ENCODE assay signal across 1 cellular context in genomic region chr22:20979243-20979809, GRCh38.
TF ChIP-seq lines count a peak whose summit lies in the region.

No MANE protein-coding gene starts in this region.

TF ChIP-seq in HepG2, 621 proteins besides CTCF, POLR2A, EP300 and RAD21 (continued from another document):
- TF ChIP-seq PRDM4 (CRISPR knock-in tag; IDR thresholded peaks at IDR 0.05; ENCODE audit: borderline replicate concordance), result no peak
- TF ChIP-seq, protein P1, sequence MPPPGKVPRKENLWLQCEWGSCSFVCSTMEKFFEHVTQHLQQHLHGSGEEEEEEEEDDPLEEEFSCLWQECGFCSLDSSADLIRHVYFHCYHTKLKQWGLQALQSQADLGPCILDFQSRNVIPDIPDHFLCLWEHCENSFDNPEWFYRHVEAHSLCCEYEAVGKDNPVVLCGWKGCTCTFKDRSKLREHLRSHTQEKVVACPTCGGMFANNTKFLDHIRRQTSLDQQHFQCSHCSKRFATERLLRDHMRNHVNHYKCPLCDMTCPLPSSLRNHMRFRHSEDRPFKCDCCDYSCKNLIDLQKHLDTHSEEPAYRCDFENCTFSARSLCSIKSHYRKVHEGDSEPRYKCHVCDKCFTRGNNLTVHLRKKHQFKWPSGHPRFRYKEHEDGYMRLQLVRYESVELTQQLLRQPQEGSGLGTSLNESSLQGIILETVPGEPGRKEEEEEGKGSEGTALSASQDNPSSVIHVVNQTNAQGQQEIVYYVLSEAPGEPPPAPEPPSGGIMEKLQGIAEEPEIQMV (CRISPR knock-in tag; IDR thresholded peaks at IDR 0.05; ENCODE audit: low read depth), result no peak
- no peak for TF ChIP-seq NAIF1 (CRISPR knock-in tag; IDR thresholded peaks at IDR 0.05; ENCODE audit: borderline replicate concordance)
- no peak for TF ChIP-seq ZNF546 (CRISPR knock-in tag; conservative IDR thresholded peaks at IDR 0.05)
- no peak for TF ChIP-seq KLF6 (CRISPR knock-in tag; IDR thresholded peaks at IDR 0.05)
- no peak for TF ChIP-seq ATM (IDR thresholded peaks at IDR 0.05; ENCODE audit: borderline replicate concordance)
- no peak for TF ChIP-seq ZNF432 (CRISPR knock-in tag; IDR thresholded peaks at IDR 0.05; ENCODE audit: borderline replicate concordance)
- no peak for TF ChIP-seq HNF4G (IDR thresholded peaks at IDR 0.05; ENCODE audit: borderline replicate concordance, low read depth, low read length)
- no peak for TF ChIP-seq HNF4G (CRISPR knock-in tag; IDR thresholded peaks at IDR 0.05; ENCODE audit: borderline replicate concordance, low read depth)
- no peak for TF ChIP-seq PCBP2 (optimal IDR thresholded peaks at IDR 0.05; ENCODE audit: low read depth, low read length, poor library complexity, severe bottlenecking)
- no peak for TF ChIP-seq TARDBP (CRISPR knock-in tag; IDR thresholded peaks at IDR 0.05)
- no peak for TF ChIP-seq RBFOX2 (IDR thresholded peaks at IDR 0.05; ENCODE audit: low read depth, low read length)
- no peak for TF ChIP-seq ZFX (CRISPR knock-in tag; IDR thresholded peaks at IDR 0.05; ENCODE audit: low read depth)
- no peak for TF ChIP-seq ZNF33A (CRISPR knock-in tag; IDR thresholded peaks at IDR 0.05; ENCODE audit: borderline replicate concordance)
- no peak for TF ChIP-seq TFDP2 (CRISPR knock-in tag; IDR thresholded peaks at IDR 0.05)
- TF ChIP-seq ZNF446 (CRISPR knock-in tag; IDR thresholded peaks at IDR 0.05), result 0 out of 2 replicates have a peak, but pooled peaks have one; percentile 45
- no peak for TF ChIP-seq SSRP1 (CRISPR knock-in tag; IDR thresholded peaks at IDR 0.05)
- TF ChIP-seq ZNF276 (CRISPR knock-in tag; IDR thresholded peaks at IDR 0.05; ENCODE audit: low read depth), result no peak
- TF ChIP-seq, protein P2, sequence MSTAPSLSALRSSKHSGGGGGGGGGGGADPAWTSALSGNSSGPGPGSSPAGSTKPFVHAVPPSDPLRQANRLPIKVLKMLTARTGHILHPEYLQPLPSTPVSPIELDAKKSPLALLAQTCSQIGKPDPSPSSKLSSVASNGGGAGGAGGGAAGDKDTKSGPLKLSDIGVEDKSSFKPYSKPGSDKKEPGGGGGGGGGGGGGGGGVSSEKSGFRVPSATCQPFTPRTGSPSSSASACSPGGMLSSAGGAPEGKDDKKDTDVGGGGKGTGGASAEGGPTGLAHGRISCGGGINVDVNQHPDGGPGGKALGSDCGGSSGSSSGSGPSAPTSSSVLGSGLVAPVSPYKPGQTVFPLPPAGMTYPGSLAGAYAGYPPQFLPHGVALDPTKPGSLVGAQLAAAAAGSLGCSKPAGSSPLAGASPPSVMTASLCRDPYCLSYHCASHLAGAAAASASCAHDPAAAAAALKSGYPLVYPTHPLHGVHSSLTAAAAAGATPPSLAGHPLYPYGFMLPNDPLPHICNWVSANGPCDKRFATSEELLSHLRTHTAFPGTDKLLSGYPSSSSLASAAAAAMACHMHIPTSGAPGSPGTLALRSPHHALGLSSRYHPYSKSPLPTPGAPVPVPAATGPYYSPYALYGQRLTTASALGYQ (CRISPR knock-in tag; IDR thresholded peaks at IDR 0.05), result no peak
- no peak for TF ChIP-seq STAG1 (CRISPR knock-in tag; IDR thresholded peaks at IDR 0.05)
- no peak for TF ChIP-seq MAFK (conservative IDR thresholded peaks at IDR 0.05 in 1 of 2, IDR thresholded peaks at IDR 0.05 in 1 of 2; ENCODE audit: low read length in 2 of 2)
- no peak for TF ChIP-seq ZNF496 (CRISPR knock-in tag; IDR thresholded peaks at IDR 0.05; ENCODE audit: insufficient replicate concordance)
- TF ChIP-seq SYNCRIP (IDR thresholded peaks at IDR 0.05; ENCODE audit: insufficient read depth, low read depth, low read length), result no peak
- no peak for TF ChIP-seq SKI (IDR thresholded peaks at IDR 0.05; ENCODE audit: partially characterized antibody)
- TF ChIP-seq, protein P3, sequence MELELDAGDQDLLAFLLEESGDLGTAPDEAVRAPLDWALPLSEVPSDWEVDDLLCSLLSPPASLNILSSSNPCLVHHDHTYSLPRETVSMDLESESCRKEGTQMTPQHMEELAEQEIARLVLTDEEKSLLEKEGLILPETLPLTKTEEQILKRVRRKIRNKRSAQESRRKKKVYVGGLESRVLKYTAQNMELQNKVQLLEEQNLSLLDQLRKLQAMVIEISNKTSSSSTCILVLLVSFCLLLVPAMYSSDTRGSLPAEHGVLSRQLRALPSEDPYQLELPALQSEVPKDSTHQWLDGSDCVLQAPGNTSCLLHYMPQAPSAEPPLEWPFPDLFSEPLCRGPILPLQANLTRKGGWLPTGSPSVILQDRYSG (CRISPR knock-in tag; IDR thresholded peaks at IDR 0.05), result no peak
- no peak for TF ChIP-seq BCL6 (CRISPR knock-in tag; IDR thresholded peaks at IDR 0.05)
- TF ChIP-seq IRX3 (CRISPR knock-in tag; IDR thresholded peaks at IDR 0.05; ENCODE audit: borderline replicate concordance, low read depth), result no peak
- no peak for TF ChIP-seq ZNF24 (IDR thresholded peaks at IDR 0.05)
